ENCODE assay signal across 8 cellular contexts in the genomic region with DNA sequence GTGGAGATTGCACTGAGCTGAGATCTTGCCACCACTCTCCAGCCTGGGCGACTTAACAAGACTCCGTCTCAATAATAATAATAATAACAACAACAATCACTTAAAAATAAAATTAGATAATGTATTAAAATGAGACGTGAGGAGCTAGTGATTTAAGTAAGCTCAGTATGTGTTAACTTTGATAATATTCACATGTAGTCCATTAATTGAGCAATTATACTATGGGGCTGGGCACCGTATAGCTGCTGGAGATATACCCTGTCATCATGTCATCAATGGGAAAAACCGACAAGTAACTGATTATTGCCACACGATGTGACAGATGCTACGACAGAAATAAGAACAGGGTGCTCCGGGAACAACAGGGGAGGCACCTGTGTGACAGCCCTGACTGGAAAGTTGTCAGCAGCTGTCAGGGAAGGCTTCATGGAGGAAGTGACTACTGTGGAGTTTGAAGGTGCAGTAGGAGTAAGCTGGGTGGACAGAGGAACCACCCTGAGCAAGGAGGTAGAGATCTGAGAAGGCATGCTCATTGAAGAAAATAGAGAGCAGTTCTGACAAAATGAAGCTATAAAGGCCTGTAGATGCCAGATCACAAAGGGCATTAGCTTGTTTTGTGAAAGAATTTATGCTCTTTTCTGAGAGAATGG. TPM values are rescaled to one million over a fixed set of nuclear protein-coding genes. Genes with fewer than 3 reads are reported as not detected.
DNase-seq lines count a peak whose midpoint lies in the region; ATAC-seq and TF ChIP-seq lines count a peak whose summit lies in the region.

No MANE protein-coding gene starts in this region.

- DNase-seq in left ventricle myocardium inferior (no peak), Right ventricle myocardium superior (no peak), adipocyte (ENCODE audit: low read depth) (no peak), mesendoderm (no peak), uterus (no peak), NCI-H446 (lab: John Stamatoyannopoulos, UW) (no peak)

- no peak overlapping the region for H4K8ac ChIP-seq in mesendoderm (ENCODE audit: low read depth, low read length)

- H3K4me3 ChIP-seq in left ventricle myocardium inferior (peak overlapping the region; percentile 92), adipocyte (ENCODE audit: low read length) (peak overlapping the region; percentile 83), mesendoderm (ENCODE audit: low read length) (no peak overlapping the region), uterus (no peak overlapping the region)

- H3K56ac ChIP-seq in mesendoderm (ENCODE audit: low read length) = peak overlapping the region; percentile 84

- no peak for TF ChIP-seq POLR2A in uterus (IDR thresholded peaks at IDR 0.05)

- H3K4me1 ChIP-seq in left ventricle myocardium inferior (peaks cover 44% of the 10 kb centered on the region), adipocyte (ENCODE audit: control insufficient read depth, insufficient read depth, low read length) (peaks cover 26% of the 10 kb centered on the region), mesendoderm (ENCODE audit: control insufficient read depth, low read depth, low read length) (peaks cover 5% of the 10 kb centered on the region), uterus (no peaks in the 10 kb centered on the region)

- H2BK120ac ChIP-seq in mesendoderm (ENCODE audit: low read depth, low read length) = no peak overlapping the region

- no peaks in the 10 kb centered on the region for H3K36me3 ChIP-seq in left ventricle myocardium inferior
- no peaks in the 10 kb centered on the region for H3K36me3 ChIP-seq in adipocyte (ENCODE audit: control insufficient read depth, insufficient read depth, low read length, severe bottlenecking)
- no peaks in the 10 kb centered on the region for H3K36me3 ChIP-seq in mesendoderm (ENCODE audit: control insufficient read depth, insufficient read depth, low read length)
- no peaks in the 10 kb centered on the region for H3K36me3 ChIP-seq in uterus

- no peak overlapping the region for H2BK5ac ChIP-seq in mesendoderm (ENCODE audit: low read length)

- intact Hi-C loops in left ventricle myocardium inferior (cut with micrococcal nuclease) (no loop called here), Right ventricle myocardium superior (cut with DNase I) (loop anchor here (5.0 kb wide), 1 partner anchor 65 kb away; no protein-coding TSS in a partner anchor), uterus (cut with DNase I; ENCODE audit: low total_unique reads) (no loop called here)

- H3K23ac ChIP-seq in mesendoderm (ENCODE audit: low read length) = no peak overlapping the region

- H3K27me3 ChIP-seq in left ventricle myocardium inferior (ENCODE audit: low read depth) (no peaks in the 10 kb centered on the region), adipocyte (replicated peaks; ENCODE audit: control insufficient read depth, insufficient read depth, low read length) (no peaks in the 10 kb centered on the region), mesendoderm (ENCODE audit: insufficient read depth, low read length, poor library complexity) (no peaks in the 10 kb centered on the region), uterus (no peaks in the 10 kb centered on the region)

- ATAC-seq in Right ventricle myocardium superior (ENCODE audit: poor library complexity) (no peak), HG02678 (IDR thresholded peaks at IDR 0.05; ENCODE audit: unreplicated experiment) (no peak), GM18519 (IDR thresholded peaks at IDR 0.05; ENCODE audit: low FRiP score, unreplicated experiment) (no peak)

- H3K27ac ChIP-seq in left ventricle myocardium inferior (replicated peaks) (peak overlapping the region; percentile 100), mesendoderm (ENCODE audit: low read depth, low read length) (no peak overlapping the region), uterus (peak overlapping the region; percentile 74 to 99)

- peaks cover 19% of the 10 kb centered on the region for H3K79me2 ChIP-seq in mesendoderm (ENCODE audit: control insufficient read depth, insufficient read depth, low read length)

- no peak overlapping the region for H2AK5ac ChIP-seq in mesendoderm (ENCODE audit: low read length)

- no peak overlapping the region for H3K4me2 ChIP-seq in mesendoderm (ENCODE audit: low read length)

- TF ChIP-seq CTCF in left ventricle myocardium inferior (IDR thresholded peaks at IDR 0.05; ENCODE audit: borderline replicate concordance) (no peak), uterus (IDR thresholded peaks at IDR 0.05) (no peak)

- H2BK15ac ChIP-seq in mesendoderm (replicated peaks; ENCODE audit: low read depth) = no peak overlapping the region

- H3K9me3 ChIP-seq in left ventricle myocardium inferior (replicated peaks) (no peaks in the 10 kb centered on the region), adipocyte (ENCODE audit: control insufficient read depth, low read length) (no peaks in the 10 kb centered on the region), uterus (no peaks in the 10 kb centered on the region)

- H3K4ac ChIP-seq in mesendoderm (ENCODE audit: low read depth, low read length) = no peak overlapping the region

- peaks cover 8% of the 10 kb centered on the region for H3K79me1 ChIP-seq in mesendoderm (ENCODE audit: low read length)

- H3K9ac ChIP-seq in adipocyte (ENCODE audit: low read length) (peak overlapping the region; percentile 86), mesendoderm (ENCODE audit: low read length) (no peak overlapping the region)

- H4K5ac ChIP-seq in mesendoderm (ENCODE audit: low read length) = no peak overlapping the region

- no peak overlapping the region for H3K18ac ChIP-seq in mesendoderm (ENCODE audit: low read length)

- whole genome bisulfite sequencing in mesendoderm (ENCODE audit: extremely low coverage, insufficient coverage, low lambda C conversion rate) = 100% methylated on average over 1 of the region's 8 CpGs

RNA-seq across cellular contexts. Expression of a gene that starts 0.9 kb away (rescaled TPM):
- total RNA-seq in left ventricle myocardium inferior = 34.1 TPM
- total RNA-seq in Right ventricle myocardium superior = 37.5 TPM
- 18.9 TPM for polyA plus RNA-seq in mesendoderm (2013, experiment 1 of 2)
- polyA plus RNA-seq in mesendoderm (2013, experiment 2 of 2) = 19.1 TPM
- 10 to 100 TPM; 31.0 to 64.8 (median 47.7) TPM for total RNA-seq in uterus

Comparison
In these comparisons a context has a peak if more than half of its experiments do, and no peak if none do; other contexts are left out.
1. H3K4me3 ChIP-seq: peak in left ventricle myocardium inferior (single experiment) and adipocyte (single experiment); none in mesendoderm (single experiment) and uterus (0 of 2).